ENCODE assay signal across 22 cellular contexts in the genomic region with DNA sequence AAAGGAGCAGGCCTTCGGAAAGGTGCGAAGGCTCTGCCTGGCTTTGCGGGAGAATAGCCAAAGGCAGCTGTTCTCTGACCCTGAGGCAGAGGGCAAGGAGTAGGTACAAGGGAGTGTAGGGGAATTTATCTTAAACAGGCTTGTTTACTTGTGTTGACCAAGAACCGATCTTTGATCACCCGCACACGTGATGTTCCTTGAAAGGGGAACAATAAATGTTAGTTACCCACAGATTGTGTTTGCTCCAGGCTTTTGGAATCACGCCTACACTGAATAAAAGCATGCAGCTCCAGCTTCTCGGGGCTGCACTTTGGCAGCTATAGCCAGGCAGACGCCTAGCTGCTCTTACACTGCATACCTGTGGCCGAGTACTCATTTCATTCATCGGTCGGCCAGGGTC.
DNase-seq lines count a peak whose midpoint lies in the region; ATAC-seq, FAIRE-seq and TF ChIP-seq lines count a peak whose summit lies in the region.
"Had no signal": no experiment of that assay in that cellular context is flagged by ENCODE, and none has a peak within 500 bp of the region (broad histone marks: within the 10 kb centered on the region; RNA-seq: fewer than 3 reads in every experiment).

No MANE protein-coding gene starts in this region.

- DNase-seq in colonic mucosa (peak; percentile 21), left colon (peak in 1 of 2 donors; percentile 11), right lobe of liver (peak in 1 of 3 donors; percentile 48), small intestine (peak; percentile 95), OCI-M2 (lab: John Stamatoyannopoulos, UW; ENCODE audit: unreplicated experiment) (no peak)
- DNase-seq: BE2C; C1 segment of cervical spinal cord; CD4-positive, alpha-beta T cell; DMS153; DMS79; GDM1; H7; HFFc6; KBM-7 had no signal

- TF ChIP-seq CTCF in colonic mucosa (IDR thresholded peaks at IDR 0.05), result no peak
- TF ChIP-seq CTCF in right lobe of liver (IDR thresholded peaks at IDR 0.05), result no peak

- H3K9ac ChIP-seq in colonic mucosa (ENCODE audit: low read depth in 2 of 2, low read length in 2 of 2), result no peak overlapping the region

- H3K4me1 ChIP-seq in colonic mucosa, result no peaks in the 10 kb centered on the region
- H3K4me1 ChIP-seq in right lobe of liver, result no peaks in the 10 kb centered on the region
- no peaks in the 10 kb centered on the region for H3K4me1 ChIP-seq in small intestine (ENCODE audit: control insufficient read depth in 2 of 2, insufficient read depth in 1 of 2, low read depth in 1 of 2, low read length in 1 of 2)
- H3K4me1 ChIP-seq: BE2C had no signal

- FAIRE-seq in small intestine (lab: Jason Lieb, UNC), result no peak
- FAIRE-seq: GM12892, GM18507, HTR-8/SVneo had no signal

- no peak for TF ChIP-seq POLR2A in right lobe of liver (IDR thresholded peaks at IDR 0.05)

- 62% methylated on average over 12 of the region's 12 CpGs for WGBS in right lobe of liver (ENCODE audit: insufficient coverage, low coverage, low lambda C conversion rate, missing lambda C conversion rate)
- WGBS in small intestine, 3 donors, result 35 to 69% (median 43%) methylated on average over 12 of the region's 12 CpGs

- H3K27me3 ChIP-seq in colonic mucosa, result no peaks in the 10 kb centered on the region
- H3K27me3 ChIP-seq in right lobe of liver, result no peaks in the 10 kb centered on the region
- no peaks in the 10 kb centered on the region for H3K27me3 ChIP-seq in small intestine (ENCODE audit: control insufficient read depth in 2 of 2, insufficient read depth in 2 of 2, low read length in 2 of 2)
- H3K27me3 ChIP-seq: BE2C had no signal

- ATAC-seq in left colon, result peak; percentile 62
- ATAC-seq in right lobe of liver, result peak in 3 of 4 donors; percentile 27 to 67 (median 45)
- no peak for ATAC-seq in HG03196 (IDR thresholded peaks at IDR 0.05; ENCODE audit: unreplicated experiment)
- ATAC-seq in GM21390 (IDR thresholded peaks at IDR 0.05; ENCODE audit: unreplicated experiment), result no peak
- ATAC-seq in GM18907 (IDR thresholded peaks at IDR 0.05; ENCODE audit: unreplicated experiment), result no peak
- ATAC-seq: GM23338, HCT116 had no signal

- intact Hi-C loops in colonic mucosa (cut with DNase I), result no loop called here
- intact Hi-C loops in left colon (cut with DNase I, micrococcal nuclease), result no loop called here
- intact Hi-C loops in right lobe of liver (cut with DNase I), result no loop called here

- H3K27ac ChIP-seq in colonic mucosa, result no peak overlapping the region
- H3K27ac ChIP-seq in right lobe of liver, result no peak overlapping the region
- no peak overlapping the region for H3K27ac ChIP-seq in small intestine (ENCODE audit: low read depth in 1 of 2, low read length in 1 of 2)

- no peak overlapping the region for H3K4me3 ChIP-seq in colonic mucosa
- no peak overlapping the region for H3K4me3 ChIP-seq in right lobe of liver
- no peak overlapping the region for H3K4me3 ChIP-seq in small intestine (ENCODE audit: low read depth in 1 of 2, low read length in 2 of 2)
- H3K4me3 ChIP-seq: GM23338 had no signal

- H3K9me3 ChIP-seq in colonic mucosa, result no peaks in the 10 kb centered on the region
- no peaks in the 10 kb centered on the region for H3K9me3 ChIP-seq in right lobe of liver
- H3K9me3 ChIP-seq in small intestine (ENCODE audit: control insufficient read depth, low read depth), result no peaks in the 10 kb centered on the region
- H3K9me3 ChIP-seq: BE2C had no signal

- no peaks in the 10 kb centered on the region for H3K36me3 ChIP-seq in colonic mucosa
- H3K36me3 ChIP-seq in right lobe of liver, result no peaks in the 10 kb centered on the region
- no peaks in the 10 kb centered on the region for H3K36me3 ChIP-seq in small intestine (ENCODE audit: control insufficient read depth in 2 of 2, insufficient read depth in 2 of 2, low read length in 2 of 2)

Comparison
In these comparisons a context has a peak if more than half of its experiments do, and no peak if none do; other contexts are left out.
1. ATAC-seq: peak in left colon (single experiment) and right lobe of liver (3 of 4); none in HG03196 (single experiment), GM21390 (single experiment) and GM18907 (single experiment).